Comparison of ENCODE assay signal across 8 cellular contexts in the genomic region with DNA sequence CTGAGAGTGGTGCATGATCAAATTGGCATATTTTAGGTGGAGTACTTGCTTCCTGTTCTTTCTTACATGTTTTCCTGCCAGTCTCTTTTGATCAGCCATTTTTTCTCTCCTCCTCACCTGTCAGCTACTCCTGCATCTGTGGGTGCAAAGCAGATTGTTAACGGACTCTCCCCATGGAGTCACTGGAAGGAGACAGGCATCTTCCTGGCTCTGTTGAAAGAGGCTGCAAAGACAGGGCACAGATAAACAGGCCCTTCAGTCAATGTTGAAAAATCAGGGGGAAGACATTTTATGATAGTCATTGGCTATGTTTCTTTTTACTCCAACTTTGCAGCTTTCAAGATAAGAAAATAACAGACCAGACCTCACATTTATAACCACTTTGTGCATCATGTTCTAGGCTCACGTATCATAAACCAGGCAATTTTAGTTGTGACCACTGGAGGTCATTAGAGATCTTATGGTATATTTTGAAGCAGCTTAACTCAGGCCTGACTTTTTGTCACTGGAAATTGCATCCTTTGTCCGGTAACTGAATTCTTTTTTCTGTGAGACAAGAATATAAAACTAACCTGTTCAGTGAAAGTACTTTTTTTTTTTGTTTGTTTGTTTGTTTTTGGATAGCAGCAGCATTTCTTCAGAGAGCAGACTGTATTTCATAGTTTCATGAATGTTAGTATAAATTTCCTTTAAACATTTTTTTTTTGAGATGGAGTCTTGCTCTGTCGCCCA. TPM values are rescaled to one million over a fixed set of nuclear protein-coding genes. Genes with fewer than 3 reads are reported as not detected.
DNase-seq lines count a peak whose midpoint lies in the region; ATAC-seq and TF ChIP-seq lines count a peak whose summit lies in the region.

No MANE protein-coding gene starts in this region.

- H3K4me3 ChIP-seq in H7 (ENCODE audit: insufficient read depth, low read depth, low read length), result no peak overlapping the region
- H3K4me3 ChIP-seq in Panc1 (ENCODE audit: low read depth in 2 of 2, low read length in 2 of 2), result no peak overlapping the region
- H3K4me3 ChIP-seq in coronary artery, result no peak overlapping the region

- intact Hi-C loops in Panc1 (cut with micrococcal nuclease; ENCODE audit: unreplicated experiment), result loop anchor here (1.0 kb wide), 2 partner anchors 172 to 548 kb away; a partner anchor contains a TSS

- no peaks in the 10 kb centered on the region for H3K36me3 ChIP-seq in H7 (replicated peaks; ENCODE audit: control insufficient read depth, insufficient read depth, low read length)
- no peaks in the 10 kb centered on the region for H3K36me3 ChIP-seq in Panc1 (ENCODE audit: control insufficient read depth, insufficient read depth, low read length)

- H3K27ac ChIP-seq in Panc1 (ENCODE audit: low read length), result no peak overlapping the region
- H3K27ac ChIP-seq in coronary artery, result no peak overlapping the region

- no peak for DNase-seq in activated CD8-positive, alpha-beta memory T cell treated with anti-CD3 and anti-CD28 coated beads, Interleukin-2, amount 10 ng/mL, durations not matched to agents 7 days and 5 days
- no peak for DNase-seq in activated CD8-positive, alpha-beta memory T cell treated with anti-CD3 and anti-CD28 coated beads, Interleukin-2, amount 50 U/mL, for 48 hours
- peak; percentile 45 for DNase-seq in H7
- DNase-seq in LoVo (ENCODE audit: low spot score), result peak; percentile 65
- DNase-seq in Panc1 (ENCODE audit: low read depth, low spot score), result peak; percentile 36
- DNase-seq in coronary artery (ENCODE audit: low spot score), result no peak
- peak; percentile 79 to 81 for DNase-seq in lung microvascular endothelial cell (ENCODE audit: low read depth in 2 of 2)
- no peak for DNase-seq in stimulated activated naive CD4-positive, alpha-beta T cell treated with Interleukin-2 at 50 U/mL for 16 hours (lab: John Stamatoyannopoulos, UW)

- no TSS peak for BruUV-seq in Panc1 (replicated peaks; lab: Mats Ljungman, UMichigan)

- no peaks in the 10 kb centered on the region for H3K36me3 Mint-ChIP-seq in activated CD8-positive, alpha-beta memory T cell treated with anti-CD3 and anti-CD28 coated beads, Interleukin-2, amount 10 ng/mL, durations not matched to agents 7 days and 5 days

- in situ Hi-C loops in Panc1 (cut with HindIII; ENCODE audit: low pct_unique_long_range_greater_than_20kb, low sequenced_read_pairs), result no loop called here

- POLR2A ChIA-PET in Panc1 (lab: Charles Lee), result no interaction called here

- TF ChIP-seq CTCF in Panc1 (IDR thresholded peaks at IDR 0.05) (peak; percentile 81), coronary artery (IDR thresholded peaks at IDR 0.05) (peak; percentile 48)

- H3K4me3 Mint-ChIP-seq in activated CD8-positive, alpha-beta memory T cell treated with anti-CD3 and anti-CD28 coated beads, Interleukin-2, amount 10 ng/mL, durations not matched to agents 7 days and 5 days, result no peak overlapping the region

- no peaks in the 10 kb centered on the region for H3K27me3 ChIP-seq in H7 (ENCODE audit: control insufficient read depth, insufficient read depth, low read length)
- H3K27me3 ChIP-seq in Panc1 (ENCODE audit: control insufficient read depth, insufficient read depth, low read length), result no peaks in the 10 kb centered on the region

- H3K27ac Mint-ChIP-seq in activated CD8-positive, alpha-beta memory T cell treated with anti-CD3 and anti-CD28 coated beads, Interleukin-2, amount 10 ng/mL, durations not matched to agents 7 days and 5 days, result no peak overlapping the region

- H3K4me1 Mint-ChIP-seq in activated CD8-positive, alpha-beta memory T cell treated with anti-CD3 and anti-CD28 coated beads, Interleukin-2, amount 10 ng/mL, durations not matched to agents 7 days and 5 days, result peaks cover 25% of the 10 kb centered on the region

- H3K27me3 Mint-ChIP-seq in activated CD8-positive, alpha-beta memory T cell treated with anti-CD3 and anti-CD28 coated beads, Interleukin-2, amount 10 ng/mL, durations not matched to agents 7 days and 5 days, result no peaks in the 10 kb centered on the region

- H3K9me3 Mint-ChIP-seq in activated CD8-positive, alpha-beta memory T cell treated with anti-CD3 and anti-CD28 coated beads, Interleukin-2, amount 10 ng/mL, durations not matched to agents 7 days and 5 days (ENCODE audit: low read depth), result no peaks in the 10 kb centered on the region

- no peaks in the 10 kb centered on the region for H3K9me3 ChIP-seq in Panc1 (ENCODE audit: control insufficient read depth, insufficient read depth, low read depth, low read length)

- CTCF ChIA-PET in activated CD8-positive, alpha-beta memory T cell treated with anti-CD3 and anti-CD28 coated beads, Interleukin-2, amount 10 ng/mL, durations not matched to agents 7 days and 5 days (lab: Charles Lee), result interaction anchor here (0.6 to 8.5 kb wide), 19 partner anchors 9 to 557 kb away, joined by 3 to 51 read pairs (median 4); a partner anchor contains a TSS
- CTCF ChIA-PET in Panc1 (lab: Charles Lee), result interaction anchor here (0.6 to 1.9 kb wide), 4 partner anchors 36 to 548 kb away, joined by 3 to 8 read pairs (median 4); no protein-coding TSS in a partner anchor

- no peaks in the 10 kb centered on the region for H3K4me1 ChIP-seq in Panc1 (ENCODE audit: control insufficient read depth, insufficient read depth, low read length)

- peak; percentile 75 for ATAC-seq in activated CD8-positive, alpha-beta memory T cell treated with anti-CD3 and anti-CD28 coated beads, Interleukin-2, amount 10 ng/mL, durations not matched to agents 7 days and 5 days
- ATAC-seq in Panc1, result peak; percentile 93

RNA-seq across cellular contexts. Expression of a gene that starts 20.1 kb away (rescaled TPM):
- not detected for total RNA-seq in activated CD8-positive, alpha-beta memory T cell treated with anti-CD3 and anti-CD28 coated beads, Interleukin-2, amount 10 ng/mL, durations not matched to agents 7 days and 5 days
- 0.03 TPM in 1 of 2 replicates, not detected in the other for total RNA-seq in H7 (2014; rRNA removed; shearing (Covaris generic))
- total RNA-seq in Panc1 (2021; ENCODE audit: unreplicated experiment), result not detected
- polyA plus RNA-seq in Panc1 (2012; ENCODE audit: insufficient read length), result not detected
- total RNA-seq in lung microvascular endothelial cell, result under 0.01 TPM in 1 of 2 replicates, not detected in the other

RNA-seq across cellular contexts. Expression of a gene that starts 42.4 kb away (rescaled TPM):
- 10 to 100 TPM; 17.4 to 22.8 TPM for total RNA-seq in activated CD8-positive, alpha-beta memory T cell treated with anti-CD3 and anti-CD28 coated beads, Interleukin-2, amount 10 ng/mL, durations not matched to agents 7 days and 5 days
- total RNA-seq in H7 (2014; rRNA removed; shearing (Covaris generic)), result 9.1 and 9.9 TPM in 2 replicates
- total RNA-seq in Panc1 (2021; ENCODE audit: unreplicated experiment) (4.7 TPM), lung microvascular endothelial cell (13.7 and 16.6 TPM in 2 replicates)
- 5.0 TPM for polyA plus RNA-seq in Panc1 (2012; ENCODE audit: insufficient read length)

Comparison
In these comparisons a context has a peak if more than half of its experiments do, and no peak if none do; other contexts are left out.
1. DNase-seq: peak in H7 (single experiment), LoVo (single experiment), Panc1 (single experiment) and lung microvascular endothelial cell (2 of 2); none in activated CD8-positive, alpha-beta memory T cell treated with anti-CD3 and anti-CD28 coated beads, Interleukin-2, amount 10 ng/mL, durations not matched to agents 7 days and 5 days (single experiment), activated CD8-positive, alpha-beta memory T cell treated with anti-CD3 and anti-CD28 coated beads, Interleukin-2, amount 50 U/mL, for 48 hours (single experiment), coronary artery (single experiment) and stimulated activated naive CD4-positive, alpha-beta T cell treated with Interleukin-2 at 50 U/mL for 16 hours (single experiment).